ENCODE assay signal across 16 cellular contexts in the genomic region with DNA sequence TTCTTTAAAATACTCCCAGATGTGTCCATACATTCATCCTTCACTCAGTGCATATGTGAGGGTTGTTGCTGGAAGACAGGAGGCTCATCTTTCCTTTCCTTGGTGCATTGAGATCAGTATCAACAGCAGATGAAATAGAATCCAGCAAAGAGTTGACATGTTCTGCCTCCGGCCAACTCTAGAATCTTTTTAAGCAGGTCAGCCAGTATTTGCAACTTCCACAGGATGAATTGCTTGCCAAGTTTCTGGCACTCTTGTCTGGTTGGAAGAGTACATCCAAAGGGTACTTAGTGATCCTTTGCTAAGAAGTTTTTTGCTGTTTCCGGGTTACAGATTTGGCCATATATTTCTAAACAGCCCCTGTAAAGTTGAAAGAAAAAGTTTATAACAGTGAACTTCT. TPM values are rescaled to one million over a fixed set of nuclear protein-coding genes. Genes with fewer than 3 reads are reported as not detected.
DNase-seq lines count a peak whose midpoint lies in the region; ATAC-seq and TF ChIP-seq lines count a peak whose summit lies in the region.
"Had no signal": no experiment of that assay in that cellular context is flagged by ENCODE, and none has a peak within 500 bp of the region (broad histone marks: within the 10 kb centered on the region; RNA-seq: fewer than 3 reads in every experiment).

No MANE protein-coding gene starts in this region.

- H3K27me3 ChIP-seq in SK-N-SH (ENCODE audit: insufficient read depth) (no peaks in the 10 kb centered on the region), colonic mucosa (no peaks in the 10 kb centered on the region), stomach (no peaks in the 10 kb centered on the region)
- no peaks in the 10 kb centered on the region for H3K27me3 ChIP-seq in effector memory CD4-positive, alpha-beta T cell (replicated peaks; ENCODE audit: control insufficient read depth, insufficient read depth, low read length, poor library complexity, severe bottlenecking)
- H3K27me3 ChIP-seq: BE2C, body of pancreas had no signal

- H3K36me3 ChIP-seq in SK-N-SH (replicated peaks in 1 of 2; ENCODE audit: control insufficient read depth in 1 of 2, insufficient read depth in 2 of 2, low read length in 1 of 2): peaks cover 61 to 90% of the 10 kb centered on the region in 2 experiments
- H3K36me3 ChIP-seq in colonic mucosa: peaks cover 6% of the 10 kb centered on the region
- H3K36me3 ChIP-seq in stomach: peaks cover 24 to 93% (median 88%) of the 10 kb centered on the region in 4 donors
- peaks cover 58% of the 10 kb centered on the region for H3K36me3 ChIP-seq in effector memory CD4-positive, alpha-beta T cell (ENCODE audit: control insufficient read depth, insufficient read depth, low read length)

- intact Hi-C loops in colonic mucosa (cut with DNase I): no loop called here
- intact Hi-C loops in stomach (cut with DNase I; ENCODE audit: low total_unique reads): no loop called here

- H3F3A ChIP-seq in SK-N-SH (replicated peaks; ENCODE audit: insufficient read depth): peaks cover 46% of the 10 kb centered on the region

- POLR2A ChIA-PET in SK-N-SH (lab: Yijun Ruan, JAX): no interaction called here

- no peak for TF ChIP-seq RAD21 in SK-N-SH (IDR thresholded peaks at IDR 0.05; ENCODE audit: low read length)

- TF ChIP-seq CTCF in SK-N-SH (IDR thresholded peaks at IDR 0.05) (no peak), colonic mucosa (IDR thresholded peaks at IDR 0.05) (no peak), stomach (IDR thresholded peaks at IDR 0.05) (no peak)

- H3K27ac ChIP-seq in SK-N-SH (ENCODE audit: low read depth in 2 of 2, low read length in 1 of 2): peak overlapping the region; percentile 8 to 18; a peak in 2 of 4 replicates
- H3K27ac ChIP-seq in colonic mucosa: peak overlapping the region; percentile 17
- H3K27ac ChIP-seq in stomach: peak overlapping the region in 3 of 5 donors; percentile 35 to 65 (median 63)
- no peak overlapping the region for H3K27ac ChIP-seq in effector memory CD4-positive, alpha-beta T cell (ENCODE audit: insufficient read depth, low read length, poor library complexity, severe bottlenecking)
- H3K27ac ChIP-seq: WERI-Rb-1 had no signal

- DNase-seq in SK-N-SH: no peak
- DNase-seq in colonic mucosa: no peak
- DNase-seq in left lobe of liver (ENCODE audit: low spot score): peak; percentile 45
- DNase-seq in stomach: no peak
- no peak for DNase-seq in stimulated activated CD4-positive, alpha-beta T cell treated with anti-CD3 and anti-CD28 coated beads, Interleukin-2, amount 100 ng/mL, for 24 hours
- DNase-seq in effector memory CD4-positive, alpha-beta T cell: no peak
- no peak for DNase-seq in DMS 273 treated with DMSO at 0.1 percent for 48 hours (lab: John Stamatoyannopoulos, UW)
- DNase-seq: activated gamma-delta T cell; BE2C; body of pancreas; DMS53; NCI-H1092; posterior cingulate gyrus; stimulated activated naive CD8-positive, alpha-beta T cell treated with anti-CD3 and anti-CD28 coated beads, Interleukin-15, amount 100 ng/mL, for 72 hours; T-helper 1 cell; WERI-Rb-1 had no signal

- TF ChIP-seq EP300 in SK-N-SH (IDR thresholded peaks at IDR 0.05; ENCODE audit: borderline replicate concordance in 1 of 2, low read depth in 1 of 2, low read length in 1 of 2) (no peak), stomach (IDR thresholded peaks at IDR 0.05) (no peak)

- no peak for TF ChIP-seq POLR2A in stomach (IDR thresholded peaks at IDR 0.05)

- WGBS in SK-N-SH (ENCODE audit: low lambda C conversion rate): 73% methylated on average over 2 of the region's 2 CpGs
- WGBS in stomach, 5 donors: 30 to 39% (median 36%) methylated on average over 2 of the region's 2 CpGs

- no peak overlapping the region for H3K4me2 ChIP-seq in SK-N-SH

- ATAC-seq in left lobe of liver: peak; percentile 91
- ATAC-seq: stimulated activated naive CD8-positive, alpha-beta T cell treated with anti-CD3 and anti-CD28 coated beads, Interleukin-15, amount 100 ng/mL, for 72 hours had no signal

- no peak overlapping the region for H3K9ac ChIP-seq in SK-N-SH
- no peak overlapping the region for H3K9ac ChIP-seq in colonic mucosa (ENCODE audit: low read depth in 2 of 2, low read length in 2 of 2)

- H3K79me2 ChIP-seq in SK-N-SH (ENCODE audit: insufficient read depth): no peaks in the 10 kb centered on the region

- CTCF ChIA-PET in SK-N-SH (lab: Yijun Ruan, JAX): no interaction called here

- H2AFZ ChIP-seq in SK-N-SH (ENCODE audit: low read depth): no peak overlapping the region

- no peaks in the 10 kb centered on the region for H3K9me2 ChIP-seq in SK-N-SH

- peaks cover 6% of the 10 kb centered on the region; the same call in 1 of the 2 replicates for H4K20me1 ChIP-seq in SK-N-SH (ENCODE audit: insufficient read depth)

- no peaks in the 10 kb centered on the region for H3K4me1 ChIP-seq in SK-N-SH (ENCODE audit: control insufficient read depth in 1 of 2, insufficient read depth in 2 of 2, low read depth in 1 of 2, low read length in 1 of 2)
- H3K4me1 ChIP-seq in colonic mucosa: peaks cover 7% of the 10 kb centered on the region
- H3K4me1 ChIP-seq in stomach: peaks cover 23 to 70% (median 47%) of the 10 kb centered on the region in 4 donors
- H3K4me1 ChIP-seq in effector memory CD4-positive, alpha-beta T cell (ENCODE audit: control insufficient read depth, insufficient read depth, low read length, poor library complexity, severe bottlenecking): no peaks in the 10 kb centered on the region
- H3K4me1 ChIP-seq: BE2C had no signal

- no peaks in the 10 kb centered on the region for H3K9me3 ChIP-seq in SK-N-SH
- no peaks in the 10 kb centered on the region for H3K9me3 ChIP-seq in colonic mucosa
- H3K9me3 ChIP-seq in stomach: no peaks in the 10 kb centered on the region
- H3K9me3 ChIP-seq in effector memory CD4-positive, alpha-beta T cell (ENCODE audit: control insufficient read depth, low read length): no peaks in the 10 kb centered on the region
- H3K9me3 ChIP-seq: BE2C, body of pancreas had no signal

- no peak overlapping the region for H3K4me3 ChIP-seq in SK-N-SH (ENCODE audit: low read depth in 2 of 2, low read length in 1 of 2)
- H3K4me3 ChIP-seq in colonic mucosa: no peak overlapping the region
- no peak overlapping the region for H3K4me3 ChIP-seq in stomach
- no peak overlapping the region for H3K4me3 ChIP-seq in effector memory CD4-positive, alpha-beta T cell (ENCODE audit: insufficient read depth, low read depth, low read length, poor library complexity, severe bottlenecking)
- H3K4me3 ChIP-seq: body of pancreas had no signal

TF ChIP-seq in SK-N-SH, 30 proteins besides CTCF, POLR2A, EP300 and RAD21:
- 0 out of 2 replicates have a peak, but pooled peaks have one; percentile 20 for TF ChIP-seq POLR2AphosphoS5 (IDR thresholded peaks at IDR 0.05; ENCODE audit: low read depth, low read length)
- 0 out of 2 replicates have a peak, but pooled peaks have one; percentile 42 for TF ChIP-seq NFIC (IDR thresholded peaks at IDR 0.05; ENCODE audit: borderline replicate concordance)
- TF ChIP-seq, protein P1, sequence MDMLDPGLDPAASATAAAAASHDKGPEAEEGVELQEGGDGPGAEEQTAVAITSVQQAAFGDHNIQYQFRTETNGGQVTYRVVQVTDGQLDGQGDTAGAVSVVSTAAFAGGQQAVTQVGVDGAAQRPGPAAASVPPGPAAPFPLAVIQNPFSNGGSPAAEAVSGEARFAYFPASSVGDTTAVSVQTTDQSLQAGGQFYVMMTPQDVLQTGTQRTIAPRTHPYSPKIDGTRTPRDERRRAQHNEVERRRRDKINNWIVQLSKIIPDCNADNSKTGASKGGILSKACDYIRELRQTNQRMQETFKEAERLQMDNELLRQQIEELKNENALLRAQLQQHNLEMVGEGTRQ (IDR thresholded peaks at IDR 0.05; ENCODE audit: borderline replicate concordance, low read depth, low read length): no peak
- TF ChIP-seq, protein P2, sequence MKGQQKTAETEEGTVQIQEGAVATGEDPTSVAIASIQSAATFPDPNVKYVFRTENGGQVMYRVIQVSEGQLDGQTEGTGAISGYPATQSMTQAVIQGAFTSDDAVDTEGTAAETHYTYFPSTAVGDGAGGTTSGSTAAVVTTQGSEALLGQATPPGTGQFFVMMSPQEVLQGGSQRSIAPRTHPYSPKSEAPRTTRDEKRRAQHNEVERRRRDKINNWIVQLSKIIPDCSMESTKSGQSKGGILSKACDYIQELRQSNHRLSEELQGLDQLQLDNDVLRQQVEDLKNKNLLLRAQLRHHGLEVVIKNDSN (IDR thresholded peaks at IDR 0.05; ENCODE audit: borderline replicate concordance, low read depth): no peak
- TF ChIP-seq SIN3A (IDR thresholded peaks at IDR 0.05; ENCODE audit: borderline replicate concordance, low read depth, low read length): peak; percentile 42; the same call in 1 of the 2 replicates
TF ChIP-seq in SK-N-SH: peak in this region for 3.

RNA-seq across cellular contexts. Expression of a gene that starts 21.1 kb away (rescaled TPM):
- 25.6 and 32.0 TPM in 2 replicates for polyA plus RNA-seq in SK-N-SH (2012; rRNA removed)
- polyA plus RNA-seq in SK-N-SH (2012; cell fraction: cytosol; rRNA removed): 40.4 and 45.3 TPM in 2 replicates
- polyA plus RNA-seq in SK-N-SH (2012; cell fraction: nucleus; rRNA removed): 26.0 and 30.2 TPM in 2 replicates
- 10 to 100 TPM in 1 of 2 donors, 1 to 10 TPM in 1; 6.6 to 10.6 TPM for total RNA-seq in colonic mucosa
- total RNA-seq in left lobe of liver: 0.45 TPM
- total RNA-seq in stomach: 10 to 100 TPM; 12.3 to 38.5 (median 22.8) TPM
- 10 to 100 TPM in 1 of 3 donors, 1 to 10 TPM in 2; 5.5 to 11.6 (median 6.0) TPM for polyA plus RNA-seq in stomach

RNA-seq across cellular contexts. Expression of a gene that starts 30.5 kb away (rescaled TPM):
- polyA plus RNA-seq in SK-N-SH (2012; rRNA removed) (107 and 108 TPM in 2 replicates), stomach (10 to 100 TPM; 38.0 to 56.7 (median 41.4) TPM)
- 105 and 119 TPM in 2 replicates for polyA plus RNA-seq in SK-N-SH (2012; cell fraction: cytosol; rRNA removed)
- 68.5 and 120 TPM in 2 replicates for polyA plus RNA-seq in SK-N-SH (2012; cell fraction: nucleus; rRNA removed)
- total RNA-seq in colonic mucosa (100 to 1,000 TPM; 155 to 171 TPM), left lobe of liver (52.3 TPM), stomach (100 to 1,000 TPM in 3 of 5 donors, 10 to 100 TPM in 2; 43.2 to 226 (median 160) TPM)

RNA-seq across cellular contexts. Expression of a gene that starts 31.2 kb away (rescaled TPM):
- 59.2 and 69.8 TPM in 2 replicates for polyA plus RNA-seq in SK-N-SH (2012; rRNA removed)
- 87.4 and 157 TPM in 2 replicates for polyA plus RNA-seq in SK-N-SH (2012; cell fraction: cytosol; rRNA removed)
- 31.8 and 44.5 TPM in 2 replicates for polyA plus RNA-seq in SK-N-SH (2012; cell fraction: nucleus; rRNA removed)
- 10 to 100 TPM; 42.4 to 45.7 TPM for total RNA-seq in colonic mucosa
- 22.7 TPM for total RNA-seq in left lobe of liver
- 100 to 1,000 TPM in 1 of 5 donors, 10 to 100 TPM in 4; 10.4 to 151 (median 26.3) TPM for total RNA-seq in stomach
- 10 to 100 TPM; 55.0 to 88.6 (median 65.9) TPM for polyA plus RNA-seq in stomach
